Comparison of ENCODE assay signal across 13 cellular contexts in the genomic region with DNA sequence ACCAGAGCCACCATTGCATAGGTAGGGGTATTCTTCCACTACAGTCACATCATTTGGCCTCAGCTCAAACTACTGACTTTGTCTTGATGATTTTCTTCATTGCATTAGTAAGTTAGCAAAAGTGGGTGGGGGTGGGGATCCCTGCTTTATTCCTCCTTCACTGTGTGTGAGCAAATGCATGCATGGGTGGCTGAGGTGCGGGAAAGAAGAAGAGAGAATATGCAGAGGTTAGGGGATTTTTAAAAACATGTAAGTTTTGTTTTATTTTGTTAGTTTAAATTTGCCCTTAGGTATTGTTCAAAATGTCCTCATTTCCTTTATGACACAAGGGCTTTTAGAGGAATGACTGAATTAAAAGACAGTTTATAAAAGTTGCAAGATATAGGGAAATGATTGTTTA.
DNase-seq lines count a peak whose midpoint lies in the region; ATAC-seq, FAIRE-seq and TF ChIP-seq lines count a peak whose summit lies in the region.
"Had no signal": no experiment of that assay in that cellular context is flagged by ENCODE, and none has a peak within 500 bp of the region (broad histone marks: within the 10 kb centered on the region; RNA-seq: fewer than 3 reads in every experiment).

No MANE protein-coding gene starts in this region.

- ATAC-seq in GM19324 (IDR thresholded peaks at IDR 0.05; ENCODE audit: low FRiP score, unreplicated experiment), result peak; percentile 24
- peak; percentile 34 for ATAC-seq in HG02610 (IDR thresholded peaks at IDR 0.05; ENCODE audit: unreplicated experiment)
- ATAC-seq in HG03342 (IDR thresholded peaks at IDR 0.05; ENCODE audit: unreplicated experiment), result peak; percentile 23
- no peak for ATAC-seq in Right ventricle myocardium inferior
- no peak for ATAC-seq in heart left ventricle
- ATAC-seq: activated CD4-positive, CD25-positive, alpha-beta regulatory T cell treated with anti-CD3 and anti-CD28 coated beads, Interleukin-2, amount 50 U/mL, for 24 hours; stimulated activated naive CD8-positive, alpha-beta T cell treated with anti-CD3 and anti-CD28 coated beads, Interleukin-15, Interleukin-2, amounts not matched to agents 100 U/mL and 50 U/mL, for 24 hours had no signal

- TF ChIP-seq CTCF in neural progenitor cell (IDR thresholded peaks at IDR 0.05) (no peak), heart left ventricle (IDR thresholded peaks at IDR 0.05) (no peak)

- H3K4me1 ChIP-seq in neural progenitor cell (peaks cover 11% of the 10 kb centered on the region), heart left ventricle (no peaks in the 10 kb centered on the region)

- H3K27me3 ChIP-seq in neural progenitor cell, result no peaks in the 10 kb centered on the region
- H3K27me3 ChIP-seq in heart left ventricle, result no peaks in the 10 kb centered on the region

- H3K4me2 ChIP-seq in neural progenitor cell, result no peak overlapping the region

- H3K27ac Mint-ChIP-seq in neural progenitor cell, result no peak overlapping the region

- H3K79me2 ChIP-seq in neural progenitor cell (ENCODE audit: low read depth), result no peaks in the 10 kb centered on the region

- peaks cover 9% of the 10 kb centered on the region for H3K4me1 Mint-ChIP-seq in neural progenitor cell
- H3K4me1 Mint-ChIP-seq: central memory CD8-positive, alpha-beta T cell had no signal

- no peaks in the 10 kb centered on the region for H3F3A ChIP-seq in neural progenitor cell (ENCODE audit: low read depth)

- no peak overlapping the region for H3K4me3 ChIP-seq in neural progenitor cell
- H3K4me3 ChIP-seq in heart left ventricle, result no peak overlapping the region

- H3K27me3 Mint-ChIP-seq in neural progenitor cell (ENCODE audit: insufficient read depth, low read depth), result no peaks in the 10 kb centered on the region
- H3K27me3 Mint-ChIP-seq: central memory CD8-positive, alpha-beta T cell had no signal

- peak overlapping the region; percentile 56 for H2AFZ ChIP-seq in neural progenitor cell (replicated peaks)

- no peaks in the 10 kb centered on the region for H3K9me3 Mint-ChIP-seq in neural progenitor cell

- no peak overlapping the region for H3K4me3 Mint-ChIP-seq in neural progenitor cell
- H3K4me3 Mint-ChIP-seq: central memory CD8-positive, alpha-beta T cell had no signal

- H3K27ac ChIP-seq in neural progenitor cell, result no peak overlapping the region
- no peak overlapping the region for H3K27ac ChIP-seq in heart left ventricle

- no peak overlapping the region for H3K9ac ChIP-seq in neural progenitor cell

- DNase-seq in neural progenitor cell (ENCODE audit: low spot score) (no peak), Right ventricle myocardium inferior (ENCODE audit: missing footprints) (no peak), HTR-8/SVneo (ENCODE audit: insufficient read length, low spot score) (no peak), heart left ventricle (no peak)
- no peak for DNase-seq in activated CD4-positive, alpha-beta T cell treated with anti-CD3 and anti-CD28 coated beads for 1 hour
- DNase-seq: activated gamma-delta T cell; NCI-H2171 treated with DMSO at 0.1 percent for 48 hours; stimulated activated naive CD8-positive, alpha-beta T cell treated with anti-CD3 and anti-CD28 coated beads, Interleukin-15, Interleukin-2, amounts not matched to agents 100 U/mL and 50 U/mL, for 24 hours had no signal

- H3K36me3 Mint-ChIP-seq in neural progenitor cell, result no peaks in the 10 kb centered on the region

- H4K20me1 ChIP-seq in neural progenitor cell (ENCODE audit: low read depth), result no peaks in the 10 kb centered on the region

- no peak for TF ChIP-seq POLR2A in heart left ventricle (IDR thresholded peaks at IDR 0.05)

- 62 to 86% (median 84%) methylated on average over 1 of the region's 1 CpG for WGBS in heart left ventricle, 4 donors

- H3K36me3 ChIP-seq in neural progenitor cell (no peaks in the 10 kb centered on the region), heart left ventricle (no peaks in the 10 kb centered on the region)

- H3K9me3 ChIP-seq in neural progenitor cell (ENCODE audit: low read depth) (no peaks in the 10 kb centered on the region), heart left ventricle (peaks cover 0 to 2% (median 0%) of the 10 kb centered on the region in 12 donors)

- no peak for FAIRE-seq in HTR-8/SVneo (lab: Jason Lieb, UNC)

- intact Hi-C loops in Right ventricle myocardium inferior (cut with DNase I) (no loop called here), heart left ventricle (cut with DNase I) (no loop called here)

Comparison
In these comparisons a context has a peak if more than half of its experiments do, and no peak if none do; other contexts are left out.
1. ATAC-seq: peak in GM19324 (single experiment), HG02610 (single experiment) and HG03342 (single experiment); none in Right ventricle myocardium inferior (single experiment) and heart left ventricle (0 of 4).